Comparison of ENCODE assay signal across 1 cellular context in genomic region chr3:184593201-184593922, GRCh38.
TF ChIP-seq lines count a peak whose summit lies in the region.

No MANE protein-coding gene starts in this region.

TF ChIP-seq in HCT116, 20 proteins besides CTCF, POLR2A, EP300 and RAD21 (continued from another document):
- TF ChIP-seq REST (IDR thresholded peaks at IDR 0.05; ENCODE audit: low read depth) (no peak), TCF7L2 (IDR thresholded peaks at IDR 0.05; ENCODE audit: borderline replicate concordance, extremely low read depth, insufficient read depth, insufficient read length) (no peak), CBX3 (IDR thresholded peaks at IDR 0.05; ENCODE audit: low read depth) (no peak), ELF1 (IDR thresholded peaks at IDR 0.05; ENCODE audit: borderline replicate concordance, low read depth) (no peak), POLR2AphosphoS5 (IDR thresholded peaks at IDR 0.05; ENCODE audit: low read depth, low read length) (no peak), SP1 (IDR thresholded peaks at IDR 0.05; ENCODE audit: low read depth) (no peak), ZFX (IDR thresholded peaks at IDR 0.05) (no peak), EGR1 (IDR thresholded peaks at IDR 0.05; ENCODE audit: low read depth) (no peak), EZH2phosphoT487 (IDR thresholded peaks at IDR 0.05; ENCODE audit: borderline replicate concordance) (no peak), MAX (IDR thresholded peaks at IDR 0.05) (no peak), CEBPB (IDR thresholded peaks at IDR 0.05; ENCODE audit: low read depth) (no peak), ZBTB33 (IDR thresholded peaks at IDR 0.05; ENCODE audit: extremely low read depth, insufficient replicate concordance, low read length) (no peak), SRF (IDR thresholded peaks at IDR 0.05; ENCODE audit: low read depth) (no peak)
TF ChIP-seq in HCT116: peak in this region for 0.
